ENCODE assay signal across 29 cellular contexts in genomic region chr2:212136216-212136795, GRCh38.
DNase-seq lines count a peak whose midpoint lies in the region; ATAC-seq, FAIRE-seq and TF ChIP-seq lines count a peak whose summit lies in the region.
"Had no signal": no experiment of that assay in that cellular context is flagged by ENCODE, and none has a peak within 500 bp of the region (broad histone marks: within the 10 kb centered on the region; RNA-seq: fewer than 3 reads in every experiment).

No MANE protein-coding gene starts in this region.

- no peak overlapping the region for H3K27ac Mint-ChIP-seq in activated naive CD8-positive, alpha-beta T cell treated with anti-CD3 and anti-CD28 coated beads for 36 hours
- H3K27ac Mint-ChIP-seq: activated CD4-positive, alpha-beta memory T cell treated with anti-CD3 and anti-CD28 coated beads, Interleukin-2, amount 10 ng/mL, durations not matched to agents 7 days and 5 days; activated T-helper 17 cell treated with anti-CD3 and anti-CD28 coated beads, Interleukin-2, amount 50 U/mL, for 72 hours; CD8-positive, alpha-beta memory T cell; T-helper 2 cell treated with Interferon-gamma antibody and Interleukin-4, amounts not matched to agents 5 μg/mL and 100 μg/mL, for 36 hours had no signal

- TF ChIP-seq CTCF in prostate gland (IDR thresholded peaks at IDR 0.05): no peak

- peak; percentile 86 for DNase-seq in DMS 273 (lab: John Stamatoyannopoulos, UW; ENCODE audit: unreplicated experiment)
- peak; percentile 38 for DNase-seq in NCI-H1694 (lab: John Stamatoyannopoulos, UW)
- DNase-seq in cerebellar cortex (ENCODE audit: low spot score): peak; percentile 44
- DNase-seq in activated naive CD8-positive, alpha-beta T cell treated with anti-CD3 and anti-CD28 coated beads for 36 hours: no peak
- DNase-seq in small intestine: no peak
- no peak for DNase-seq in prostate gland (ENCODE audit: low spot score)
- DNase-seq: activated CD4-positive, alpha-beta memory T cell treated with anti-CD3 and anti-CD28 coated beads, Interleukin-2, amount 10 ng/mL, durations not matched to agents 7 days and 5 days; activated CD4-positive, alpha-beta T cell treated with anti-CD3 and anti-CD28 coated beads for 1 hour; activated CD8-positive, alpha-beta memory T cell treated with anti-CD3 and anti-CD28 coated beads, Interleukin-2, amount 50 U/mL, for 48 hours; activated naive CD4-positive, alpha-beta T cell treated with anti-CD3 and anti-CD28 coated beads, Interleukin-2, amount 50 U/mL, for 16 hours; CD8-positive, alpha-beta memory T cell; effector CD8-positive, alpha-beta T cell; KG1; left lung; mesendoderm; NCI-H2107; Peyer's patch; stimulated activated CD4-positive, alpha-beta T cell treated with anti-CD3 and anti-CD28 coated beads, Interleukin-1b, Interleukin-23, amount 100 ng/mL, for 48 hours; stimulated activated naive CD4-positive, alpha-beta T cell treated with Interleukin-2 at 50 U/mL for 16 hours; upper lobe of left lung had no signal

- H3K36me3 Mint-ChIP-seq in activated naive CD8-positive, alpha-beta T cell treated with anti-CD3 and anti-CD28 coated beads for 36 hours: no peaks in the 10 kb centered on the region
- H3K36me3 Mint-ChIP-seq: CD8-positive, alpha-beta memory T cell had no signal

- peak; percentile 57 for ATAC-seq in GM18870 (IDR thresholded peaks at IDR 0.05; ENCODE audit: unreplicated experiment)
- no peak for ATAC-seq in GM21529 (IDR thresholded peaks at IDR 0.05; ENCODE audit: unreplicated experiment)
- ATAC-seq: activated T-helper 17 cell treated with anti-CD3 and anti-CD28 coated beads, Interleukin-2, amount 50 U/mL, for 72 hours; left lung had no signal

- WGBS in small intestine, 3 donors: 13 to 36% (median 14%) methylated on average over 2 of the region's 2 CpGs
- whole genome bisulfite sequencing in prostate gland: 46% methylated on average over 2 of the region's 2 CpGs

- H3K36me3 ChIP-seq in small intestine (ENCODE audit: control insufficient read depth in 2 of 2, insufficient read depth in 2 of 2, low read length in 2 of 2) (no peaks in the 10 kb centered on the region), prostate gland (no peaks in the 10 kb centered on the region)
- H3K36me3 ChIP-seq: left lung, Peyer's patch, right atrium auricular region, suprapubic skin, upper lobe of left lung had no signal

- no peak for TF ChIP-seq POLR2A in prostate gland (IDR thresholded peaks at IDR 0.05)

- FAIRE-seq in small intestine (lab: Jason Lieb, UNC): no peak
- FAIRE-seq: G401.6 had no signal

- intact Hi-C loops in prostate gland (cut with DNase I): no loop called here

- H3K4me3 ChIP-seq in small intestine (ENCODE audit: low read depth in 1 of 2, low read length in 2 of 2) (no peak overlapping the region), prostate gland (no peak overlapping the region)
- H3K4me3 ChIP-seq: coronary artery, left lung, Peyer's patch, right atrium auricular region, suprapubic skin, upper lobe of left lung had no signal

- H3K9me3 ChIP-seq in small intestine (ENCODE audit: control insufficient read depth, low read depth) (no peaks in the 10 kb centered on the region), prostate gland (no peaks in the 10 kb centered on the region)
- H3K9me3 ChIP-seq: left lung, Peyer's patch, right atrium auricular region, suprapubic skin, upper lobe of left lung had no signal

- H3K4me1 Mint-ChIP-seq in activated naive CD8-positive, alpha-beta T cell treated with anti-CD3 and anti-CD28 coated beads for 36 hours: no peaks in the 10 kb centered on the region
- H3K4me1 Mint-ChIP-seq: activated CD4-positive, alpha-beta memory T cell treated with anti-CD3 and anti-CD28 coated beads, Interleukin-2, amount 10 ng/mL, durations not matched to agents 7 days and 5 days; activated T-helper 17 cell treated with anti-CD3 and anti-CD28 coated beads, Interleukin-2, amount 50 U/mL, for 72 hours; CD8-positive, alpha-beta memory T cell had no signal

- no peaks in the 10 kb centered on the region for H3K27me3 Mint-ChIP-seq in activated naive CD8-positive, alpha-beta T cell treated with anti-CD3 and anti-CD28 coated beads for 36 hours
- H3K27me3 Mint-ChIP-seq: activated CD4-positive, alpha-beta memory T cell treated with anti-CD3 and anti-CD28 coated beads, Interleukin-2, amount 10 ng/mL, durations not matched to agents 7 days and 5 days; activated T-helper 17 cell treated with anti-CD3 and anti-CD28 coated beads, Interleukin-2, amount 50 U/mL, for 72 hours; CD8-positive, alpha-beta memory T cell had no signal

- no peaks in the 10 kb centered on the region for H3K27me3 ChIP-seq in small intestine (ENCODE audit: control insufficient read depth in 2 of 2, insufficient read depth in 2 of 2, low read length in 2 of 2)
- no peaks in the 10 kb centered on the region for H3K27me3 ChIP-seq in prostate gland (replicated peaks; ENCODE audit: insufficient read depth)
- H3K27me3 ChIP-seq: left lung, Peyer's patch, right atrium auricular region, suprapubic skin, upper lobe of left lung had no signal

- H3K27ac ChIP-seq in small intestine (ENCODE audit: low read depth in 1 of 2, low read length in 1 of 2) (no peak overlapping the region), prostate gland (no peak overlapping the region)
- H3K27ac ChIP-seq: coronary artery, left lung, parathyroid adenoma, Peyer's patch, right atrium auricular region, suprapubic skin, upper lobe of left lung had no signal

- H3K4me1 ChIP-seq in small intestine (ENCODE audit: control insufficient read depth in 2 of 2, insufficient read depth in 1 of 2, low read depth in 1 of 2, low read length in 1 of 2) (no peaks in the 10 kb centered on the region), prostate gland (replicated peaks) (no peaks in the 10 kb centered on the region)
- H3K4me1 ChIP-seq: left lung, parathyroid adenoma, Peyer's patch, suprapubic skin, upper lobe of left lung had no signal

- H3K4me3 Mint-ChIP-seq in activated naive CD8-positive, alpha-beta T cell treated with anti-CD3 and anti-CD28 coated beads for 36 hours: no peak overlapping the region
- H3K4me3 Mint-ChIP-seq: activated CD4-positive, alpha-beta memory T cell treated with anti-CD3 and anti-CD28 coated beads, Interleukin-2, amount 10 ng/mL, durations not matched to agents 7 days and 5 days; activated T-helper 17 cell treated with anti-CD3 and anti-CD28 coated beads, Interleukin-2, amount 50 U/mL, for 72 hours; CD8-positive, alpha-beta memory T cell; T-helper 2 cell treated with Interferon-gamma antibody and Interleukin-4, amounts not matched to agents 5 μg/mL and 100 μg/mL, for 36 hours had no signal

- no peaks in the 10 kb centered on the region for H3K9me3 Mint-ChIP-seq in activated naive CD8-positive, alpha-beta T cell treated with anti-CD3 and anti-CD28 coated beads for 36 hours
- H3K9me3 Mint-ChIP-seq: T-helper 2 cell treated with Interferon-gamma antibody and Interleukin-4, amounts not matched to agents 5 μg/mL and 100 μg/mL, for 36 hours had no signal

Comparison
In these comparisons a context has a peak if more than half of its experiments do, and no peak if none do; other contexts are left out.
1. DNase-seq: peak in DMS 273 (single experiment), NCI-H1694 (single experiment) and cerebellar cortex (single experiment); none in activated naive CD8-positive, alpha-beta T cell treated with anti-CD3 and anti-CD28 coated beads for 36 hours (single experiment), small intestine (single experiment) and prostate gland (single experiment).